10 cellular contexts compared by ENCODE assay signal in genomic region chr1:243345205-243345604, GRCh38.
DNase-seq lines count a peak whose midpoint lies in the region; ATAC-seq, FAIRE-seq and TF ChIP-seq lines count a peak whose summit lies in the region.
"Had no signal": no experiment of that assay in that cellular context is flagged by ENCODE, and none has a peak within 500 bp of the region (broad histone marks: within the 10 kb centered on the region; RNA-seq: fewer than 3 reads in every experiment).

No MANE protein-coding gene starts in this region.

- ATAC-seq in HG03432 (IDR thresholded peaks at IDR 0.05; ENCODE audit: unreplicated experiment) = peak; percentile 66
- no peak for ATAC-seq in GM21447 (IDR thresholded peaks at IDR 0.05; ENCODE audit: unreplicated experiment)

- TF ChIP-seq CTCF in adrenal gland (IDR thresholded peaks at IDR 0.05) (peak in 4 of 6 experiments; percentile 10 to 35 (median 21)), smooth muscle cell (IDR thresholded peaks at IDR 0.05; ENCODE audit: borderline replicate concordance, insufficient read depth, poor library complexity, severe bottlenecking) (no peak)

- no peak overlapping the region for H2BK15ac ChIP-seq in mesenchymal stem cell (ENCODE audit: low read depth, poor library complexity, severe bottlenecking)

- H3K79me1 ChIP-seq in mesenchymal stem cell (replicated peaks; ENCODE audit: low read length, poor library complexity, severe bottlenecking) = peaks cover 4% of the 10 kb centered on the region

- no peak overlapping the region for H2BK5ac ChIP-seq in mesenchymal stem cell (ENCODE audit: low read depth, low read length, poor library complexity, severe bottlenecking)

- H3K4me2 ChIP-seq in mesenchymal stem cell (ENCODE audit: low read length, poor library complexity, severe bottlenecking) (no peak overlapping the region), smooth muscle cell (no peak overlapping the region)

- no peaks in the 10 kb centered on the region for H3K27me3 ChIP-seq in adrenal gland
- H3K27me3 ChIP-seq in mesenchymal stem cell (ENCODE audit: control insufficient read depth in 1 of 2, insufficient read depth in 1 of 2, low read length in 2 of 2) = no peaks in the 10 kb centered on the region
- no peaks in the 10 kb centered on the region for H3K27me3 ChIP-seq in smooth muscle cell (ENCODE audit: low read depth)

- H3K4me1 ChIP-seq in adrenal gland (replicated peaks in 1 of 2) = no peaks in the 10 kb centered on the region
- no peaks in the 10 kb centered on the region for H3K4me1 ChIP-seq in mesenchymal stem cell (ENCODE audit: control insufficient read depth, insufficient read depth, low read depth, low read length)
- H3K4me1 ChIP-seq in smooth muscle cell (ENCODE audit: low read depth) = peaks cover 19% of the 10 kb centered on the region

- no peak overlapping the region for H3K4ac ChIP-seq in mesenchymal stem cell (ENCODE audit: low read depth in 1 of 2, low read length in 2 of 2)

- no peak overlapping the region for H3K14ac ChIP-seq in mesenchymal stem cell (ENCODE audit: low read length in 2 of 2)

- no peak overlapping the region for H4K91ac ChIP-seq in mesenchymal stem cell (ENCODE audit: low read length)

- H2AK5ac ChIP-seq in mesenchymal stem cell (ENCODE audit: low read length, severe bottlenecking) = no peak overlapping the region

- H3K18ac ChIP-seq in mesenchymal stem cell (ENCODE audit: low read depth in 1 of 2, low read length in 2 of 2) = no peak overlapping the region

- H3K79me2 ChIP-seq in smooth muscle cell (ENCODE audit: low read depth) = no peaks in the 10 kb centered on the region

- no peak for TF ChIP-seq POLR2A in adrenal gland (IDR thresholded peaks at IDR 0.05)

- peaks cover 4% of the 10 kb centered on the region for H4K20me1 ChIP-seq in smooth muscle cell (ENCODE audit: low read depth)

- FAIRE-seq in G401.6 (lab: Jason Lieb, UNC) = peak; percentile 89

- H2BK120ac ChIP-seq in mesenchymal stem cell (ENCODE audit: low read depth, low read length) = no peak overlapping the region

- no peak overlapping the region for H3K23ac ChIP-seq in mesenchymal stem cell (ENCODE audit: low read length in 2 of 2)

- H3K27ac ChIP-seq in adrenal gland (no peak overlapping the region), mesenchymal stem cell (ENCODE audit: low read length, poor library complexity, severe bottlenecking) (no peak overlapping the region), smooth muscle cell (ENCODE audit: low read depth) (no peak overlapping the region)

- no peak overlapping the region for H3K4me3 ChIP-seq in adrenal gland
- H3K4me3 ChIP-seq in mesenchymal stem cell (ENCODE audit: insufficient read depth in 1 of 2, low read depth in 1 of 2, low read length in 2 of 2) = no peak overlapping the region
- no peak overlapping the region for H3K4me3 ChIP-seq in smooth muscle cell

- 63 to 69% (median 66%) methylated on average over 1 of the region's 1 CpG for WGBS in adrenal gland, 4 donors
- no CpG with 5 or more reads among the region's 1 CpG for WGBS in mesenchymal stem cell
- WGBS in smooth muscle cell (ENCODE audit: low lambda C conversion rate) = 97% methylated on average over 1 of the region's 1 CpG

- intact Hi-C loops in adrenal gland (cut with DNase I) = loop anchor here in 1 of 2 donors (5.0 kb wide), 1 partner anchor 927 kb away; no protein-coding TSS in a partner anchor

- peak overlapping the region; percentile 31 for H3K9ac ChIP-seq in mesenchymal stem cell (ENCODE audit: low read length)
- H3K9ac ChIP-seq in smooth muscle cell (ENCODE audit: low read depth) = no peak overlapping the region

- H2BK12ac ChIP-seq in mesenchymal stem cell (ENCODE audit: low read length in 2 of 2) = no peak overlapping the region

- H3K9me3 ChIP-seq in adrenal gland (replicated peaks in 1 of 3) (no peaks in the 10 kb centered on the region), mesenchymal stem cell (ENCODE audit: control insufficient read depth, low read length) (no peaks in the 10 kb centered on the region), smooth muscle cell (replicated peaks; ENCODE audit: low read depth) (no peaks in the 10 kb centered on the region)

- peak in 2 of 7 donors; percentile 15 to 22 for DNase-seq in adrenal gland
- no peak for DNase-seq in mesenchymal stem cell
- no peak for DNase-seq in D341Med (ENCODE audit: low spot score)
- no peak for DNase-seq in kidney tubule cell (ENCODE audit: low spot score)
- no peak for DNase-seq in smooth muscle cell (lab: John Stamatoyannopoulos, UW; ENCODE audit: unreplicated experiment)
- DNase-seq: GOT3, KG1 had no signal

- no peak overlapping the region for H4K8ac ChIP-seq in mesenchymal stem cell (ENCODE audit: low read length)

- H2AFZ ChIP-seq in mesenchymal stem cell (ENCODE audit: low read depth, low read length) (no peak overlapping the region), smooth muscle cell (ENCODE audit: low read depth) (no peak overlapping the region)

- H3K36me3 ChIP-seq in adrenal gland (replicated peaks in 1 of 2) (no peaks in the 10 kb centered on the region), mesenchymal stem cell (ENCODE audit: control insufficient read depth in 1 of 2, insufficient read depth in 2 of 2, low read depth in 1 of 2, low read length in 2 of 2) (peaks cover 6 to 79% of the 10 kb centered on the region in 2 experiments), smooth muscle cell (ENCODE audit: low read depth) (peaks cover 6% of the 10 kb centered on the region)

- no peaks in the 10 kb centered on the region for H3F3A ChIP-seq in smooth muscle cell (ENCODE audit: low read depth)
